ENCODE assay signal across 1 cellular context in genomic region chr2:121755237-121756111, GRCh38.
TF ChIP-seq lines count a peak whose summit lies in the region.

TSN (plus strand) TSS chr2:121755651; CDS start chr2:121755780, 129 bp downstream.

TF ChIP-seq in HCT116, 20 proteins besides CTCF, POLR2A, EP300 and RAD21 (continued from another document):
- peak; percentile 96 for TF ChIP-seq MAX (IDR thresholded peaks at IDR 0.05)
- TF ChIP-seq CEBPB (IDR thresholded peaks at IDR 0.05; ENCODE audit: low read depth): peak; percentile 48; the same call in 1 of the 2 replicates
- TF ChIP-seq CBX3 (IDR thresholded peaks at IDR 0.05; ENCODE audit: low read depth): peak; percentile 84; the same call in 1 of the 2 replicates
- no peak for TF ChIP-seq FOSL1 (IDR thresholded peaks at IDR 0.05; ENCODE audit: low read depth)
